11 cellular contexts compared by ENCODE assay signal in genomic region chr7:17134786-17135185, GRCh38.
DNase-seq lines count a peak whose midpoint lies in the region; ATAC-seq and FAIRE-seq lines count a peak whose summit lies in the region.
"Had no signal": no experiment of that assay in that cellular context is flagged by ENCODE, and none has a peak within 500 bp of the region (broad histone marks: within the 10 kb centered on the region; RNA-seq: fewer than 3 reads in every experiment).

No MANE protein-coding gene starts in this region.

- no peaks in the 10 kb centered on the region for H3K36me3 Mint-ChIP-seq in stimulated activated naive CD8-positive, alpha-beta T cell treated with anti-CD3 and anti-CD28 coated beads, Interleukin-15, Interleukin-2, amounts not matched to agents 100 ng/mL and 50 ng/mL, for 24 hours (ENCODE audit: low read depth)
- H3K36me3 Mint-ChIP-seq: CD14-positive monocyte had no signal

- FAIRE-seq in RCC 7860 (lab: Jason Lieb, UNC): no peak
- FAIRE-seq: kidney had no signal

- no peak for DNase-seq in stimulated activated naive CD8-positive, alpha-beta T cell treated with anti-CD3 and anti-CD28 coated beads, Interleukin-15, Interleukin-2, amounts not matched to agents 100 U/mL and 50 U/mL, for 24 hours
- no peak for DNase-seq in stimulated activated naive CD8-positive, alpha-beta T cell treated with anti-CD3 and anti-CD28 coated beads, Interleukin-15, amount 100 ng/mL, for 72 hours
- DNase-seq in activated CD4-positive, CD25-positive, alpha-beta regulatory T cell treated with anti-CD3 and anti-CD28 coated beads, Interleukin-2, amount 50 U/mL, for 72 hours: no peak
- DNase-seq in RCC 7860 (ENCODE audit: low spot score) (no peak), NOMO-1 treated with dmso at 0.1 percent for 144 hours (lab: John Stamatoyannopoulos, UW; ENCODE audit: unreplicated experiment) (no peak)
- DNase-seq: aorta, kidney had no signal

- no peaks in the 10 kb centered on the region for H3K27me3 Mint-ChIP-seq in stimulated activated naive CD8-positive, alpha-beta T cell treated with anti-CD3 and anti-CD28 coated beads, Interleukin-15, Interleukin-2, amounts not matched to agents 100 ng/mL and 50 ng/mL, for 24 hours
- no peaks in the 10 kb centered on the region for H3K27me3 Mint-ChIP-seq in stimulated activated naive CD8-positive, alpha-beta T cell treated with anti-CD3 and anti-CD28 coated beads, Interleukin-15, amount 100 ng/mL, for 72 hours

- peaks cover 59% of the 10 kb centered on the region for H3K4me1 Mint-ChIP-seq in stimulated activated naive CD8-positive, alpha-beta T cell treated with anti-CD3 and anti-CD28 coated beads, Interleukin-15, Interleukin-2, amounts not matched to agents 100 ng/mL and 50 ng/mL, for 24 hours (ENCODE audit: low read depth)
- H3K4me1 Mint-ChIP-seq in stimulated activated naive CD8-positive, alpha-beta T cell treated with anti-CD3 and anti-CD28 coated beads, Interleukin-15, amount 100 ng/mL, for 72 hours: peaks cover 58% of the 10 kb centered on the region

- no peak for ATAC-seq in stimulated activated naive CD8-positive, alpha-beta T cell treated with anti-CD3 and anti-CD28 coated beads, Interleukin-15, Interleukin-2, amounts not matched to agents 100 U/mL and 50 U/mL, for 24 hours
- ATAC-seq in GM21737 (IDR thresholded peaks at IDR 0.05; ENCODE audit: unreplicated experiment): peak; percentile 82
- peak; percentile 80 for ATAC-seq in HG03342 (IDR thresholded peaks at IDR 0.05; ENCODE audit: unreplicated experiment)
- ATAC-seq in stimulated activated naive CD8-positive, alpha-beta T cell treated with anti-CD3 and anti-CD28 coated beads, Interleukin-15, amount 100 ng/mL, for 72 hours: peak; percentile 54

- H3K4me3 Mint-ChIP-seq in stimulated activated naive CD8-positive, alpha-beta T cell treated with anti-CD3 and anti-CD28 coated beads, Interleukin-15, Interleukin-2, amounts not matched to agents 100 ng/mL and 50 ng/mL, for 24 hours: no peak overlapping the region
- H3K4me3 Mint-ChIP-seq in stimulated activated naive CD8-positive, alpha-beta T cell treated with anti-CD3 and anti-CD28 coated beads, Interleukin-15, amount 100 ng/mL, for 72 hours: no peak overlapping the region
- H3K4me3 Mint-ChIP-seq: CD14-positive monocyte had no signal

- no peaks in the 10 kb centered on the region for H3K9me3 Mint-ChIP-seq in stimulated activated naive CD8-positive, alpha-beta T cell treated with anti-CD3 and anti-CD28 coated beads, Interleukin-15, Interleukin-2, amounts not matched to agents 100 ng/mL and 50 ng/mL, for 24 hours
- H3K9me3 Mint-ChIP-seq in stimulated activated naive CD8-positive, alpha-beta T cell treated with anti-CD3 and anti-CD28 coated beads, Interleukin-15, amount 100 ng/mL, for 72 hours: no peaks in the 10 kb centered on the region
- H3K9me3 Mint-ChIP-seq: CD14-positive monocyte had no signal

- peak overlapping the region; percentile 38 for H3K27ac Mint-ChIP-seq in stimulated activated naive CD8-positive, alpha-beta T cell treated with anti-CD3 and anti-CD28 coated beads, Interleukin-15, Interleukin-2, amounts not matched to agents 100 ng/mL and 50 ng/mL, for 24 hours
- H3K27ac Mint-ChIP-seq in stimulated activated naive CD8-positive, alpha-beta T cell treated with anti-CD3 and anti-CD28 coated beads, Interleukin-15, amount 100 ng/mL, for 72 hours: no peak overlapping the region
- H3K27ac Mint-ChIP-seq: CD14-positive monocyte had no signal
